ENCODE assay signal across 8 cellular contexts in the genomic region with DNA sequence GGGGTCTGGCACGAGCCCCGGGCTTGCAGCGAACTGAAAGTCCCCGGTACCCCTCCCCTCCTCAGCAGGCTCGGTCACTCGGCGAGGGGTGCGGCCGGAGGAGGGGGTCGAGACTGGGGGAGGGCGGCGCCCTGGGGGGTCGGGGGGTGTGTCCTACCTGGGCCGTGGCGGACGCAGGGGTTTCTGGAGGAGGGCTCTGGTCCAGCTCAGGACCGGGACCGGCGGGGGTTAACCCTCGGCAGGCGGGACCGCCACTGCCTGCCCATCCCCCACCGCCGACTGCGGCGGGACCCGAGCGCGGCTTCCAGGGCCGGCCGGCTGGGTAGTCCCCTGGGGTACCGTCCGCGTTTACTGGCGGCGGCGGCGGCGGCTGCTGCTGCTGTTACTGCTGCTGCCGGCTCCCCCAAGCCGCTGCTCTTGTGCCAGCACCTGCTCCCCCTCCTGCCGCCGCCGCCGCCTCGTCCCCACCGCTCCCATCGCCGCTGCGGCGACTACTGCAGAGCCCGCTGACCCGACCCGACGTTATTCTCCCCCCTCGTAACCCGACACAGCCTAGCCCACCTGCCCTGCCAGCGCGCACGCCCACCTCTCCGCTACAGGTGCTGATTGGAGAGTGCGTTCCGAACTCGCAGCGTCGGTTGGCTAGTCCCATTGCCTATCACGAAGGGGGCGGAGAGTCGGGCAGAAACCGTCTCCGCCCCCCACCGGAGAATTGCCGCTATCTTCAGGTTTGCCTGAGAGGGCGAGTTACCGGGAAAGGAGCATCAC. TPM values are rescaled to one million over a fixed set of nuclear protein-coding genes. Genes with fewer than 3 reads are reported as not detected.
DNase-seq lines count a peak whose midpoint lies in the region; ATAC-seq and TF ChIP-seq lines count a peak whose summit lies in the region.

A gene (minus strand): TSS at position 498 of the 768 bp plus-strand sequence. CDS start 42,161 bp downstream, outside the sequence.

- no peaks in the 10 kb centered on the region for H3K9me3 Mint-ChIP-seq in activated naive CD8-positive, alpha-beta T cell (ENCODE audit: low read depth)
- peaks cover 5% of the 10 kb centered on the region for H3K9me3 Mint-ChIP-seq in glutamatergic neuron (ENCODE audit: unreplicated experiment)

- peaks cover 34% of the 10 kb centered on the region for H3K4me1 Mint-ChIP-seq in activated naive CD8-positive, alpha-beta T cell (ENCODE audit: low read depth)
- peaks cover 6% of the 10 kb centered on the region for H3K4me1 Mint-ChIP-seq in glutamatergic neuron (ENCODE audit: low read depth, unreplicated experiment)

- H2AFZ ChIP-seq in osteoblast (ENCODE audit: low read length): peak within 1 kb of the TSS; percentile 100

- H3K9me3 ChIP-seq in osteoblast (ENCODE audit: low read depth, low read length): no peaks in the 10 kb centered on the region
- no peaks in the 10 kb centered on the region for H3K9me3 ChIP-seq in thoracic aorta

- H3K27me3 ChIP-seq in osteoblast (ENCODE audit: insufficient read depth, low read length): no peaks in the 10 kb centered on the region
- no peaks in the 10 kb centered on the region for H3K27me3 ChIP-seq in thoracic aorta (replicated peaks; ENCODE audit: insufficient read depth)

- H3K4me1 ChIP-seq in osteoblast (ENCODE audit: insufficient read depth, low read length) (peaks cover 12% of the 10 kb centered on the region), thoracic aorta (ENCODE audit: control insufficient read depth in 1 of 2, low read depth in 2 of 2) (peaks cover 12 to 31% of the 10 kb centered on the region in 2 donors)

- H3K79me2 ChIP-seq in osteoblast (ENCODE audit: insufficient read depth, low read length): peaks cover 24% of the 10 kb centered on the region

- peak; percentile 97 for ATAC-seq in HG02610 (IDR thresholded peaks at IDR 0.05; ENCODE audit: unreplicated experiment)
- peak; percentile 99 for ATAC-seq in thoracic aorta (ENCODE audit: insufficient number of reproducible peaks, low FRiP score, low read depth)

- peak within 1 kb of the TSS; percentile 99 for H3K4me2 ChIP-seq in osteoblast (ENCODE audit: insufficient read depth, low read length)

- H3K36me3 ChIP-seq in osteoblast (ENCODE audit: insufficient read depth, low read length) (no peaks in the 10 kb centered on the region), thoracic aorta (no peaks in the 10 kb centered on the region)

- H3K4me3 ChIP-seq in GM08714 (ENCODE audit: low read length): peak within 1 kb of the TSS; percentile 97
- peak within 1 kb of the TSS; percentile 83 for H3K4me3 ChIP-seq in osteoblast (ENCODE audit: insufficient read depth, low read length)
- H3K4me3 ChIP-seq in thoracic aorta: peak within 1 kb of the TSS; percentile 97

- H3K36me3 Mint-ChIP-seq in activated naive CD8-positive, alpha-beta T cell: no peaks in the 10 kb centered on the region
- no peaks in the 10 kb centered on the region for H3K36me3 Mint-ChIP-seq in glutamatergic neuron (ENCODE audit: unreplicated experiment)

- no peaks in the 10 kb centered on the region for H4K20me1 ChIP-seq in osteoblast (ENCODE audit: insufficient read depth, low read length)

- H3K27ac Mint-ChIP-seq in activated naive CD8-positive, alpha-beta T cell: peak within 1 kb of the TSS; percentile 94
- H3K27ac Mint-ChIP-seq in glutamatergic neuron (ENCODE audit: unreplicated experiment): peak within 1 kb of the TSS; percentile 86

- no peaks in the 10 kb centered on the region for H3K27me3 Mint-ChIP-seq in activated naive CD8-positive, alpha-beta T cell
- H3K27me3 Mint-ChIP-seq in glutamatergic neuron (ENCODE audit: unreplicated experiment): peaks cover 7% of the 10 kb centered on the region

- no peak for TF ChIP-seq CTCF in glutamatergic neuron (IDR thresholded peaks at IDR 0.05; ENCODE audit: partially characterized antibody, unreplicated experiment)
- no peak for TF ChIP-seq CTCF in osteoblast (IDR thresholded peaks at IDR 0.05; ENCODE audit: extremely low read depth, low read depth, low read length)
- no peak for TF ChIP-seq CTCF in thoracic aorta (IDR thresholded peaks at IDR 0.05)

- DNase-seq in NCI-H1092 treated with DMSO at 0.1 percent for 48 hours (lab: John Stamatoyannopoulos, UW) (peak; percentile 98), SKM-1 (lab: John Stamatoyannopoulos, UW; ENCODE audit: unreplicated experiment) (peak; percentile 99), glutamatergic neuron (peak; percentile 99), osteoblast (ENCODE audit: insufficient read length, low spot score, missing footprints) (peak; percentile 95), thoracic aorta (ENCODE audit: low spot score) (peak; percentile 91)

- H3K4me3 Mint-ChIP-seq in activated naive CD8-positive, alpha-beta T cell: peak within 1 kb of the TSS; percentile 99
- H3K4me3 Mint-ChIP-seq in glutamatergic neuron (ENCODE audit: unreplicated experiment): peak within 1 kb of the TSS; percentile 96

- peak within 1 kb of the TSS; percentile 47 for H3K27ac ChIP-seq in osteoblast (ENCODE audit: low read depth, low read length)
- H3K27ac ChIP-seq in thoracic aorta: peak within 1 kb of the TSS; percentile 67 to 82

RNA-seq across cellular contexts. Expression of the gene that starts here (rescaled TPM):
- total RNA-seq in glutamatergic neuron (ENCODE audit: unreplicated experiment): 47.8 TPM
- 13.0 and 15.2 TPM in 2 replicates for total RNA-seq in osteoblast
- total RNA-seq in thoracic aorta: 10 to 100 TPM; 22.3 to 52.4 TPM

Comparison
In these comparisons a context has a peak if more than half of its experiments do, and no peak if none do; other contexts are left out.
1. Peak in every context shown above with its lines: DNase-seq, ATAC-seq, H3K4me3 ChIP-seq and H3K27ac ChIP-seq.